In the genomic region with DNA sequence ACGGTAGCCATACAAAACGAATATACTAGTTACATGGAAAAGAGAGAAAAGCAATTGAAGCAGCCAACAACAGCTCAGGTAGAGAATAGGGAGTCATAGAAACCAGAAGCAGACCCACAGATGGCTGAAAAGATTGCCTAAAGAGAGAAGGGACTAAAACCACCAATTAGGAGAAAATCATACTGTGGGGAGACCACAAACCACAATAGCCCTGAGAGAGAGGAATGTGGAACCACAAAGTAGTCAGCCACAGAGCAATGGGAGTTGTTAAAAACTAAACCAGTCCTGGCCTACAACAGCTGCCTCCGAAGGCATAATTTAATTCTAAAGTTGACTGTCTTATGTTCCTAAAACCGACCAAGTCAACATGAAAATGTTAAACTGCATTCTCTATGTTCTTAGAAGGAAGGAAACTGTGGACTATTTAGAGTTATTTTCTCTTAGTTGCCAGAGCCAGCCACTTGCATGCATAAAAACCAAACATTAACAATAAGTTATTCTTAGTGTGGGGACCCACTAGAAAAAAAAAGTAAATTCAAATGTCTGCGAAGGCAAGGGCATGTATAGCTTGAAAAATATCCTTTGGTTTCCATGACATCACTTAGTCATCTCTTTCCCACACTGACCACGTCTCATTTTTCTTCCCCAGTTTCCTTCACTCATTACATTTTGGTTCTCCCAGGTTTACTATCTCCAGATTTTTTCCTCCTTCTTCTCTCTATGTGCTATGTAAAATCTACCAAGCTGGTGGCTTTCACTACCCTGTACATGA, we compare ENCODE assay signal across 15 cellular contexts.
DNase-seq lines count a peak whose midpoint lies in the region; ATAC-seq and TF ChIP-seq lines count a peak whose summit lies in the region.
"Had no signal": no experiment of that assay in that cellular context is flagged by ENCODE, and none has a peak within 500 bp of the region (broad histone marks: within the 10 kb centered on the region; RNA-seq: fewer than 3 reads in every experiment).

No MANE protein-coding gene starts in this region.

- no peaks in the 10 kb centered on the region for H3K79me2 ChIP-seq in DND-41 (ENCODE audit: insufficient read depth, low read length)
- H3K79me2 ChIP-seq in OCI-LY7 (ENCODE audit: insufficient read depth, low read depth, low read length), result no peaks in the 10 kb centered on the region

- H3K4me1 ChIP-seq in DND-41 (ENCODE audit: insufficient read depth, low read length) (no peaks in the 10 kb centered on the region), OCI-LY7 (ENCODE audit: insufficient read depth, low read length, poor library complexity, severe bottlenecking) (no peaks in the 10 kb centered on the region)

- no peak overlapping the region for H3K9ac ChIP-seq in DND-41 (ENCODE audit: low read depth, low read length)

- H3K9me2 ChIP-seq in OCI-LY7 (ENCODE audit: insufficient read depth, low read length), result no peaks in the 10 kb centered on the region

- no peak for TF ChIP-seq CTCF in DND-41 (IDR thresholded peaks at IDR 0.05; ENCODE audit: borderline replicate concordance, extremely low read depth, low read length, poor library complexity, severe bottlenecking)
- TF ChIP-seq CTCF in OCI-LY7 (conservative IDR thresholded peaks at IDR 0.05; ENCODE audit: low read length), result no peak

- H3K4me2 ChIP-seq in DND-41 (ENCODE audit: insufficient read depth, low read length) (no peak overlapping the region), OCI-LY7 (ENCODE audit: low read length) (no peak overlapping the region)

- H4K20me1 ChIP-seq in DND-41 (ENCODE audit: insufficient read depth, low read length) (no peaks in the 10 kb centered on the region), OCI-LY7 (ENCODE audit: insufficient read depth, low read length) (no peaks in the 10 kb centered on the region)

- BruUV-seq in OCI-LY7 (replicated peaks; lab: Mats Ljungman, UMichigan), result no TSS peak

- intact Hi-C loops in OCI-LY7 (cut with micrococcal nuclease; ENCODE audit: unreplicated experiment), result no loop called here

- H2AFZ ChIP-seq in DND-41 (ENCODE audit: low read depth, low read length) (no peak overlapping the region), OCI-LY7 (ENCODE audit: low read length) (no peak overlapping the region)

- H3K27me3 ChIP-seq in DND-41 (ENCODE audit: insufficient read depth, low read length, poor library complexity), result no peaks in the 10 kb centered on the region

- no peak overlapping the region for H3K4me3 ChIP-seq in DND-41 (ENCODE audit: low read depth in 1 of 2, low read length in 2 of 2)
- no peak overlapping the region for H3K4me3 ChIP-seq in OCI-LY7 (ENCODE audit: low read depth, low read length, poor library complexity, severe bottlenecking)

- POLR2A ChIA-PET in OCI-LY7 (lab: Charles Lee), result no interaction called here

- peak; percentile 53; the same call in 2 of the 3 replicates for ATAC-seq in DND-41 (ENCODE audit: insufficient read depth, low read depth)
- ATAC-seq in SK-N-SH treated with all-trans-retinoic acid at 6 μM for 48 hours, result peak; percentile 25; the same call in 1 of the 3 replicates
- ATAC-seq in GM21717 (IDR thresholded peaks at IDR 0.05; ENCODE audit: unreplicated experiment), result no peak
- no peak for ATAC-seq in HG02938 (IDR thresholded peaks at IDR 0.05; ENCODE audit: unreplicated experiment)
- ATAC-seq: T-cell had no signal

- no peaks in the 10 kb centered on the region for H3K36me3 ChIP-seq in DND-41 (ENCODE audit: insufficient read depth, low read length)
- no peaks in the 10 kb centered on the region for H3K36me3 ChIP-seq in OCI-LY7 (ENCODE audit: insufficient read depth, low read length)

- H3K9me3 ChIP-seq in DND-41 (ENCODE audit: insufficient read depth, low read length, severe bottlenecking) (no peaks in the 10 kb centered on the region), OCI-LY7 (ENCODE audit: low read length) (peaks cover 6% of the 10 kb centered on the region; the same call in 1 of the 2 replicates)

- H3K27ac ChIP-seq in DND-41 (ENCODE audit: low read length), result no peak overlapping the region
- no peak overlapping the region for H3K27ac ChIP-seq in OCI-LY7 (ENCODE audit: low read depth, low read length, poor library complexity, severe bottlenecking)
- H3K27ac ChIP-seq: epithelial cell of prostate had no signal

- DNase-seq in DND-41 (peak; percentile 4), Kasumi-1 (lab: John Stamatoyannopoulos, UW) (peak; percentile 41 to 48), kidney glomerular epithelial cell (lab: John Stamatoyannopoulos, UW) (peak; percentile 38), OCI-LY7 (ENCODE audit: low spot score) (no peak), NCI-H2171 treated with DMSO at 0.1 percent for 48 hours (lab: John Stamatoyannopoulos, UW) (no peak)
- DNase-seq: activated CD4-positive, alpha-beta T cell treated with anti-CD3 and anti-CD28 coated beads, Interleukin-2, amount 50 U/mL, for 48 hours; C1 segment of cervical spinal cord; NCI-H1436; NCI-H774; retina; T-cell had no signal

- CTCF ChIA-PET in OCI-LY7 (lab: Charles Lee; ENCODE audit: unreplicated experiment), result no interaction called here

TF ChIP-seq in SK-N-SH treated with all-trans-retinoic acid at 6 μM for 48 hours, 23 proteins besides CTCF, POLR2A, EP300 and RAD21:
- no peak for TF ChIP-seq TOX (CRISPR knock-in tag; IDR thresholded peaks at IDR 0.05; ENCODE audit: borderline replicate concordance)
- TF ChIP-seq, protein P1, sequence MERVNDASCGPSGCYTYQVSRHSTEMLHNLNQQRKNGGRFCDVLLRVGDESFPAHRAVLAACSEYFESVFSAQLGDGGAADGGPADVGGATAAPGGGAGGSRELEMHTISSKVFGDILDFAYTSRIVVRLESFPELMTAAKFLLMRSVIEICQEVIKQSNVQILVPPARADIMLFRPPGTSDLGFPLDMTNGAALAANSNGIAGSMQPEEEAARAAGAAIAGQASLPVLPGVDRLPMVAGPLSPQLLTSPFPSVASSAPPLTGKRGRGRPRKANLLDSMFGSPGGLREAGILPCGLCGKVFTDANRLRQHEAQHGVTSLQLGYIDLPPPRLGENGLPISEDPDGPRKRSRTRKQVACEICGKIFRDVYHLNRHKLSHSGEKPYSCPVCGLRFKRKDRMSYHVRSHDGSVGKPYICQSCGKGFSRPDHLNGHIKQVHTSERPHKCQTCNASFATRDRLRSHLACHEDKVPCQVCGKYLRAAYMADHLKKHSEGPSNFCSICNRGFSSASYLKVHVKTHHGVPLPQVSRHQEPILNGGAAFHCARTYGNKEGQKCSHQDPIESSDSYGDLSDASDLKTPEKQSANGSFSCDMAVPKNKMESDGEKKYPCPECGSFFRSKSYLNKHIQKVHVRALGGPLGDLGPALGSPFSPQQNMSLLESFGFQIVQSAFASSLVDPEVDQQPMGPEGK (CRISPR knock-in tag; IDR thresholded peaks at IDR 0.05; ENCODE audit: borderline replicate concordance), result no peak; the same call in 1 of the 2 replicates
- no peak for TF ChIP-seq POU6F1 (CRISPR knock-in tag; IDR thresholded peaks at IDR 0.05; ENCODE audit: borderline replicate concordance, low read depth)
- no peak for TF ChIP-seq TSHZ2 (CRISPR knock-in tag; IDR thresholded peaks at IDR 0.05)
- no peak for TF ChIP-seq GLIS3 (CRISPR knock-in tag; IDR thresholded peaks at IDR 0.05)

Comparison
In these comparisons a context has a peak if more than half of its experiments do, and no peak if none do; other contexts are left out.
1. ATAC-seq: peak in DND-41 (single experiment) and SK-N-SH treated with all-trans-retinoic acid at 6 μM for 48 hours (single experiment); none in GM21717 (single experiment) and HG02938 (single experiment).
2. DNase-seq: peak in DND-41 (single experiment), Kasumi-1 (2 of 2) and kidney glomerular epithelial cell (single experiment); none in OCI-LY7 (single experiment) and NCI-H2171 treated with DMSO at 0.1 percent for 48 hours (single experiment).